In genomic region chr19:6372594-6373095, GRCh38 we compare ENCODE assay signal across 8 cellular contexts. TPM values are rescaled to one million over a fixed set of nuclear protein-coding genes. Genes with fewer than 3 reads are reported as not detected.
A peak's percentile ranks its signal among the peaks of the same experiment; 100 is the strongest.
DNase-seq lines count a peak whose midpoint lies in the region; ATAC-seq and TF ChIP-seq lines count a peak whose summit lies in the region.

Gene ALKBH7, plus strand, starts transcription at chr19:6372794. Its CDS starts 27 bp downstream, at chr19:6372821.

- WGBS in heart left ventricle, 4 donors, result 0 to 1% (median 0%) methylated on average over 16 to 47 of the region's 47 CpGs
- WGBS in trophoblast cell (ENCODE audit: extremely low coverage, insufficient coverage, insufficient read length), result no CpG with 5 or more reads among the region's 47 CpGs
- 0 to 3% methylated on average over 10 to 19 of the region's 47 CpGs for whole genome bisulfite sequencing in tibial nerve, 2 donors

- peak; percentile 41 to 86 for TF ChIP-seq EP300 in tibial nerve (IDR thresholded peaks at IDR 0.05)

- H2BK120ac ChIP-seq in trophoblast cell (ENCODE audit: insufficient read depth, low read length, poor library complexity), result peak within 1 kb of the TSS; percentile 95

- peak within 1 kb of the TSS; percentile 93 to 94 for H3K27ac Mint-ChIP-seq in T-cell

- H3K4me3 ChIP-seq in GM12864 (ENCODE audit: low read depth, low read length) (peak within 1 kb of the TSS; percentile 98), heart left ventricle (peak within 1 kb of the TSS; percentile 62 to 99 (median 74)), trophoblast cell (ENCODE audit: low read depth, low read length) (peak within 1 kb of the TSS; percentile 95), tibial nerve (peak within 1 kb of the TSS; percentile 68 to 95 (median 92))

- peak; percentile 82 for ATAC-seq in HG02798 (IDR thresholded peaks at IDR 0.05; ENCODE audit: poor library complexity, unreplicated experiment)
- peak; percentile 83 to 85 (median 83) for ATAC-seq in T-cell (replicated peaks in 1 of 4)
- ATAC-seq in heart left ventricle, result peak; percentile 85 to 91 (median 89)

- H4K12ac ChIP-seq in trophoblast cell (ENCODE audit: low read depth, low read length), result peak within 1 kb of the TSS; percentile 88

- H2AFZ ChIP-seq in trophoblast cell (ENCODE audit: insufficient read depth, low read length, poor library complexity), result peak within 1 kb of the TSS; percentile 97

- H3K36me3 ChIP-seq in heart left ventricle, result peaks cover 0 to 38% (median 28%) of the 10 kb centered on the region in 9 donors
- H3K36me3 ChIP-seq in trophoblast cell (ENCODE audit: control insufficient read depth in 1 of 2, insufficient read depth in 2 of 2, low read length in 2 of 2), result peaks cover 29 to 34% of the 10 kb centered on the region in 2 experiments
- peaks cover 0 to 40% (median 3%) of the 10 kb centered on the region in 3 donors for H3K36me3 ChIP-seq in tibial nerve

- H3K18ac ChIP-seq in trophoblast cell (ENCODE audit: low read length), result peak within 1 kb of the TSS; percentile 96

- no peaks in the 10 kb centered on the region for H3K9me3 ChIP-seq in heart left ventricle
- peaks cover 1% of the 10 kb centered on the region for H3K9me3 ChIP-seq in trophoblast cell (ENCODE audit: insufficient read depth, low read depth, low read length)
- no peaks in the 10 kb centered on the region for H3K9me3 ChIP-seq in tibial nerve

- H4K8ac ChIP-seq in trophoblast cell (ENCODE audit: low read depth, low read length), result peak within 1 kb of the TSS; percentile 97

- peak within 1 kb of the TSS; percentile 81 for H3K4me2 ChIP-seq in trophoblast cell (ENCODE audit: low read length)

- H2BK5ac ChIP-seq in trophoblast cell (ENCODE audit: low read depth, low read length, poor library complexity), result peak within 1 kb of the TSS; percentile 95

- peaks cover 10% of the 10 kb centered on the region for H3K79me1 ChIP-seq in trophoblast cell (ENCODE audit: low read length)

- peak in 1 of 2 donors; percentile 52 for TF ChIP-seq POLR2A in heart left ventricle (IDR thresholded peaks at IDR 0.05)
- TF ChIP-seq POLR2A in tibial nerve (IDR thresholded peaks at IDR 0.05), result peak; percentile 22 to 68

- peak within 1 kb of the TSS; percentile 97 for H4K91ac ChIP-seq in trophoblast cell (ENCODE audit: low read depth, low read length)

- POLR2A ChIA-PET in T-cell (lab: Charles Lee), result interaction anchor here (0.6 to 1.5 kb wide), 10 partner anchors 9 to 1406 kb away, joined by 3 to 16 read pairs (median 4); partner anchors contain the start of genes CLPP (in 1 of the 2), GTF2F1 (in 1 of the 2) and KHSRP (in 1 of the 2)

- H3K27me3 ChIP-seq in heart left ventricle (no peaks in the 10 kb centered on the region), trophoblast cell (ENCODE audit: insufficient read depth, low read length) (no peaks in the 10 kb centered on the region), tibial nerve (no peaks in the 10 kb centered on the region)

- H3K9me3 Mint-ChIP-seq in T-cell, result no peaks in the 10 kb centered on the region

- DNase-seq in GM12864 (ENCODE audit: low read depth), result peak; percentile 100
- DNase-seq in NCI-H1436 (lab: John Stamatoyannopoulos, UW), result peak; percentile 99
- DNase-seq in T-cell, result peak; percentile 86 to 100 (median 98)
- peak; percentile 100 for DNase-seq in amniotic epithelial cell (ENCODE audit: low read depth)
- DNase-seq in heart left ventricle, result peak; percentile 96 to 100 (median 100)
- peak; percentile 100 for DNase-seq in trophoblast cell
- DNase-seq in tibial nerve (ENCODE audit: low spot score in 2 of 2), result peak; percentile 99 to 100

- no peak within 1 kb of the TSS for H3K23ac ChIP-seq in trophoblast cell (ENCODE audit: low read length)

- TF ChIP-seq CTCF in GM12864 (IDR thresholded peaks at IDR 0.05; ENCODE audit: low read depth, low read length, missing control alignments), result no peak
- peak in 1 of 12 donors; percentile 25 for TF ChIP-seq CTCF in heart left ventricle (IDR thresholded peaks at IDR 0.05)
- TF ChIP-seq CTCF in tibial nerve (IDR thresholded peaks at IDR 0.05), result peak in 2 of 5 experiments; percentile 8 to 36

- peaks cover 0 to 20% (median 7%) of the 10 kb centered on the region in 12 donors for H3K4me1 ChIP-seq in heart left ventricle
- peaks cover 6 to 14% of the 10 kb centered on the region in 2 experiments for H3K4me1 ChIP-seq in trophoblast cell (ENCODE audit: control insufficient read depth in 1 of 2, insufficient read depth in 2 of 2, low read length in 2 of 2)
- peaks cover 0 to 47% (median 15%) of the 10 kb centered on the region in 4 donors for H3K4me1 ChIP-seq in tibial nerve

- H2AK5ac ChIP-seq in trophoblast cell (ENCODE audit: low read length), result peak within 1 kb of the TSS; percentile 92

- H3K36me3 Mint-ChIP-seq in T-cell, result peaks cover 7% of the 10 kb centered on the region

- no peak within 1 kb of the TSS for H2BK12ac ChIP-seq in trophoblast cell (ENCODE audit: low read length)

- CTCF ChIA-PET in T-cell (lab: Charles Lee), result interaction anchor here (0.5 to 1.5 kb wide), 9 partner anchors 9 to 822 kb away, joined by 3 to 19 read pairs (median 5); partner anchors contain the start of genes CLPP (in 1 of the 2), GTF2F1 (in 1 of the 2), KHSRP (in 1 of the 2) and ZNF557 (in 1 of the 2)

- H3K79me2 ChIP-seq in trophoblast cell (ENCODE audit: control insufficient read depth, insufficient read depth, low read length, poor library complexity), result peaks cover 2% of the 10 kb centered on the region

- H3K14ac ChIP-seq in trophoblast cell (ENCODE audit: low read length), result peak within 1 kb of the TSS; percentile 98

- intact Hi-C loops in heart left ventricle (cut with DNase I), result loop anchor here in 7 of 10 donors (1.0 to 10.0 kb wide), 11 partner anchors 10 to 468 kb away; partner anchors contain the start of genes GTF2F1 (in 4 of the 7), KHSRP (in 3 of the 7), CLPP (in 1 of the 7) and GPR108 (in 1 of the 7)

- peak within 1 kb of the TSS; percentile 81 for H3K9ac ChIP-seq in trophoblast cell (ENCODE audit: low read length)

- peak within 1 kb of the TSS; percentile 86 to 93 (median 89) for H3K4me3 Mint-ChIP-seq in T-cell

- peak within 1 kb of the TSS; percentile 92 for H3K4ac ChIP-seq in trophoblast cell (ENCODE audit: low read depth, low read length)

- H3K27ac ChIP-seq in heart left ventricle (peak within 1 kb of the TSS; percentile 87 to 100 (median 99)), trophoblast cell (ENCODE audit: low read depth, low read length) (peak within 1 kb of the TSS; percentile 97), tibial nerve (peak within 1 kb of the TSS; percentile 98 to 99 (median 99))

- H3K27me3 Mint-ChIP-seq in T-cell, result no peaks in the 10 kb centered on the region

- peaks cover 14 to 23% (median 20%) of the 10 kb centered on the region in 3 donors for H3K4me1 Mint-ChIP-seq in T-cell

RNA-seq across cellular contexts. Expression of gene ALKBH7, which starts in this region (rescaled TPM):
- total RNA-seq in T-cell, result 10 to 100 TPM; 49.9 to 94.8 (median 83.5) TPM
- 100 to 1,000 TPM in 8 of 9 donors, 10 to 100 TPM in 1; 92.4 to 214 (median 148) TPM for total RNA-seq in heart left ventricle
- polyA plus RNA-seq in heart left ventricle, result 100 to 1,000 TPM; 123 to 139 TPM
- 42.3 and 44.2 TPM in 2 replicates for polyA plus RNA-seq in trophoblast cell (2013)
- 10 to 100 TPM; 54.0 to 77.6 (median 70.4) TPM for total RNA-seq in tibial nerve

Comparison
In these comparisons a context has a peak if more than half of its experiments do, and no peak if none do; other contexts are left out.
1. Peak in every context shown above with its lines: DNase-seq, ATAC-seq, H3K4me3 ChIP-seq and H3K27ac ChIP-seq.